ENCODE assay signal across 1 cellular context in genomic region chr12:34022079-34022830, GRCh38.
TF ChIP-seq lines count a peak whose summit lies in the region.

A gene with protein sequence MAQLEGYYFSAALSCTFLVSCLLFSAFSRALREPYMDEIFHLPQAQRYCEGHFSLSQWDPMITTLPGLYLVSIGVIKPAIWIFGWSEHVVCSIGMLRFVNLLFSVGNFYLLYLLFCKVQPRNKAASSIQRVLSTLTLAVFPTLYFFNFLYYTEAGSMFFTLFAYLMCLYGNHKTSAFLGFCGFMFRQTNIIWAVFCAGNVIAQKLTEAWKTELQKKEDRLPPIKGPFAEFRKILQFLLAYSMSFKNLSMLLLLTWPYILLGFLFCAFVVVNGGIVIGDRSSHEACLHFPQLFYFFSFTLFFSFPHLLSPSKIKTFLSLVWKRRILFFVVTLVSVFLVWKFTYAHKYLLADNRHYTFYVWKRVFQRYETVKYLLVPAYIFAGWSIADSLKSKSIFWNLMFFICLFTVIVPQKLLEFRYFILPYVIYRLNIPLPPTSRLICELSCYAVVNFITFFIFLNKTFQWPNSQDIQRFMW (plus strand): TSS chr12:34022496. CDS start chr12:34022600, 104 bp downstream.

TF ChIP-seq in HepG2, 621 proteins besides CTCF, POLR2A, EP300 and RAD21 (continued from another document and continues in another):
- TF ChIP-seq ZBED4 (CRISPR knock-in tag; IDR thresholded peaks at IDR 0.05; ENCODE audit: borderline replicate concordance) (0 out of 2 replicates have a peak, but pooled peaks have one; percentile 56), ATF1 (CRISPR knock-in tag; IDR thresholded peaks at IDR 0.05) (peak; percentile 75), ZNF543 (CRISPR knock-in tag; IDR thresholded peaks at IDR 0.05) (no peak), SP1 (IDR thresholded peaks at IDR 0.05) (no peak), SP1 (CRISPR knock-in tag; IDR thresholded peaks at IDR 0.05) (peak; percentile 82), ZNF737 (CRISPR knock-in tag; IDR thresholded peaks at IDR 0.05; ENCODE audit: borderline replicate concordance) (no peak), CREB3 (CRISPR knock-in tag; IDR thresholded peaks at IDR 0.05) (no peak), RBM39 (IDR thresholded peaks at IDR 0.05; ENCODE audit: low read depth, low read length, poor library complexity, severe bottlenecking) (peak; percentile 90), RELA (CRISPR knock-in tag; IDR thresholded peaks at IDR 0.05) (0 out of 2 replicates have a peak, but pooled peaks have one; percentile 19), ZNF484 (CRISPR knock-in tag; IDR thresholded peaks at IDR 0.05; ENCODE audit: borderline replicate concordance, low read depth) (no peak), PHB2 (IDR thresholded peaks at IDR 0.05; ENCODE audit: partially characterized antibody) (no peak), HNRNPLL (IDR thresholded peaks at IDR 0.05; ENCODE audit: low read depth, low read length, poor library complexity, severe bottlenecking) (peak; percentile 30), BRCA1 (CRISPR knock-in tag; IDR thresholded peaks at IDR 0.05) (no peak), ZNF253 (CRISPR knock-in tag; IDR thresholded peaks at IDR 0.05; ENCODE audit: borderline replicate concordance) (no peak), RXRA (CRISPR knock-in tag; IDR thresholded peaks at IDR 0.05) (peak; percentile 62; the same call in 1 of the 2 replicates), PPARG (CRISPR knock-in tag; conservative IDR thresholded peaks at IDR 0.05) (no peak), TRIM24 (CRISPR knock-in tag; IDR thresholded peaks at IDR 0.05) (no peak), ZNF713 (CRISPR knock-in tag; IDR thresholded peaks at IDR 0.05) (no peak), ZNF790 (CRISPR knock-in tag; IDR thresholded peaks at IDR 0.05; ENCODE audit: borderline replicate concordance) (no peak), HIVEP1 (CRISPR knock-in tag; IDR thresholded peaks at IDR 0.05) (0 out of 2 replicates have a peak, but pooled peaks have one; percentile 39), MYC (CRISPR knock-in tag; IDR thresholded peaks at IDR 0.05; ENCODE audit: borderline replicate concordance) (no peak), GABPA (IDR thresholded peaks at IDR 0.05; ENCODE audit: low read depth, low read length) (peak; percentile 88), GABPA (CRISPR knock-in tag; IDR thresholded peaks at IDR 0.05; ENCODE audit: low read depth) (peak; percentile 97), MAF1 (CRISPR knock-in tag; IDR thresholded peaks at IDR 0.05; ENCODE audit: borderline replicate concordance) (0 out of 2 replicates have a peak, but pooled peaks have one; percentile 29), MYPOP (CRISPR knock-in tag; IDR thresholded peaks at IDR 0.05) (peak; percentile 82; the same call in 1 of the 2 replicates), ZNF883 (CRISPR knock-in tag; IDR thresholded peaks at IDR 0.05; ENCODE audit: not compliant biosample characterization) (peak; percentile 21), ZNF75D (CRISPR knock-in tag; IDR thresholded peaks at IDR 0.05; ENCODE audit: borderline replicate concordance) (no peak), SYNCRIP (IDR thresholded peaks at IDR 0.05; ENCODE audit: insufficient read depth, low read depth, low read length) (no peak), ZNF772 (CRISPR knock-in tag; IDR thresholded peaks at IDR 0.05) (peak; percentile 68), ZFP36L1 (CRISPR knock-in tag; IDR thresholded peaks at IDR 0.05) (peak; percentile 71; the same call in 1 of the 2 replicates), SIX1 (CRISPR knock-in tag; IDR thresholded peaks at IDR 0.05; ENCODE audit: borderline replicate concordance) (peak; percentile 75; the same call in 1 of the 2 replicates), HMG20A (CRISPR knock-in tag; IDR thresholded peaks at IDR 0.05; ENCODE audit: borderline replicate concordance) (no peak), RAD51 (IDR thresholded peaks at IDR 0.05; ENCODE audit: borderline replicate concordance) (no peak), CBX5 (CRISPR knock-in tag; IDR thresholded peaks at IDR 0.05; ENCODE audit: borderline replicate concordance) (peak; percentile 85; the same call in 1 of the 2 replicates), ZNF260 (CRISPR knock-in tag; IDR thresholded peaks at IDR 0.05; ENCODE audit: borderline replicate concordance, low read depth) (no peak), ZFP37 (CRISPR knock-in tag; IDR thresholded peaks at IDR 0.05; ENCODE audit: borderline replicate concordance) (0 out of 2 replicates have a peak, but pooled peaks have one; percentile 54)
- TF ChIP-seq, protein P1, sequence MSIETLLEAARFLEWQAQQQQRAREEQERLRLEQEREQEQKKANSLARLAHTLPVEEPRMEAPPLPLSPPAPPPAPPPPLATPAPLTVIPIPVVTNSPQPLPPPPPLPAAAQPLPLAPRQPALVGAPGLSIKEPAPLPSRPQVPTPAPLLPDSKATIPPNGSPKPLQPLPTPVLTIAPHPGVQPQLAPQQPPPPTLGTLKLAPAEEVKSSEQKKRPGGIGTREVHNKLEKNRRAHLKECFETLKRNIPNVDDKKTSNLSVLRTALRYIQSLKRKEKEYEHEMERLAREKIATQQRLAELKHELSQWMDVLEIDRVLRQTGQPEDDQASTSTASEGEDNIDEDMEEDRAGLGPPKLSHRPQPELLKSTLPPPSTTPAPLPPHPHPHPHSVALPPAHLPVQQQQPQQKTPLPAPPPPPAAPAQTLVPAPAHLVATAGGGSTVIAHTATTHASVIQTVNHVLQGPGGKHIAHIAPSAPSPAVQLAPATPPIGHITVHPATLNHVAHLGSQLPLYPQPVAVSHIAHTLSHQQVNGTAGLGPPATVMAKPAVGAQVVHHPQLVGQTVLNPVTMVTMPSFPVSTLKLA (IDR thresholded peaks at IDR 0.05) = peak; percentile 31; the same call in 1 of the 2 replicates
- TF ChIP-seq, protein P2, sequence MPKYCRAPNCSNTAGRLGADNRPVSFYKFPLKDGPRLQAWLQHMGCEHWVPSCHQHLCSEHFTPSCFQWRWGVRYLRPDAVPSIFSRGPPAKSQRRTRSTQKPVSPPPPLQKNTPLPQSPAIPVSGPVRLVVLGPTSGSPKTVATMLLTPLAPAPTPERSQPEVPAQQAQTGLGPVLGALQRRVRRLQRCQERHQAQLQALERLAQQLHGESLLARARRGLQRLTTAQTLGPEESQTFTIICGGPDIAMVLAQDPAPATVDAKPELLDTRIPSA (CRISPR knock-in tag; IDR thresholded peaks at IDR 0.05; ENCODE audit: borderline replicate concordance) = peak; percentile 85; the same call in 1 of the 2 replicates
- TF ChIP-seq, protein P3, sequence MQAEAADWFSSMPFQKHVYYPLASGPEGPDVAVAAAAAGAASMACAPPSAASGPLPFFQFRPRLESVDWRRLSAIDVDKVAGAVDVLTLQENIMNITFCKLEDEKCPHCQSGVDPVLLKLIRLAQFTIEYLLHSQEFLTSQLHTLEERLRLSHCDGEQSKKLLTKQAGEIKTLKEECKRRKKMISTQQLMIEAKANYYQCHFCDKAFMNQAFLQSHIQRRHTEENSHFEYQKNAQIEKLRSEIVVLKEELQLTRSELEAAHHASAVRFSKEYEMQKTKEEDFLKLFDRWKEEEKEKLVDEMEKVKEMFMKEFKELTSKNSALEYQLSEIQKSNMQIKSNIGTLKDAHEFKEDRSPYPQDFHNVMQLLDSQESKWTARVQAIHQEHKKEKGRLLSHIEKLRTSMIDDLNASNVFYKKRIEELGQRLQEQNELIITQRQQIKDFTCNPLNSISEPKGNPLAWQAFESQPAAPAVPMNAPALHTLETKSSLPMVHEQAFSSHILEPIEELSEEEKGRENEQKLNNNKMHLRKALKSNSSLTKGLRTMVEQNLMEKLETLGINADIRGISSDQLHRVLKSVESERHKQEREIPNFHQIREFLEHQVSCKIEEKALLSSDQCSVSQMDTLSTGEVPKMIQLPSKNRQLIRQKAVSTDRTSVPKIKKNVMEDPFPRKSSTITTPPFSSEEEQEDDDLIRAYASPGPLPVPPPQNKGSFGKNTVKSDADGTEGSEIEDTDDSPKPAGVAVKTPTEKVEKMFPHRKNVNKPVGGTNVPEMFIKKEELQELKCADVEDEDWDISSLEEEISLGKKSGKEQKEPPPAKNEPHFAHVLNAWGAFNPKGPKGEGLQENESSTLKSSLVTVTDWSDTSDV (CRISPR knock-in tag; IDR thresholded peaks at IDR 0.05) = no peak
- TF ChIP-seq, protein P4, sequence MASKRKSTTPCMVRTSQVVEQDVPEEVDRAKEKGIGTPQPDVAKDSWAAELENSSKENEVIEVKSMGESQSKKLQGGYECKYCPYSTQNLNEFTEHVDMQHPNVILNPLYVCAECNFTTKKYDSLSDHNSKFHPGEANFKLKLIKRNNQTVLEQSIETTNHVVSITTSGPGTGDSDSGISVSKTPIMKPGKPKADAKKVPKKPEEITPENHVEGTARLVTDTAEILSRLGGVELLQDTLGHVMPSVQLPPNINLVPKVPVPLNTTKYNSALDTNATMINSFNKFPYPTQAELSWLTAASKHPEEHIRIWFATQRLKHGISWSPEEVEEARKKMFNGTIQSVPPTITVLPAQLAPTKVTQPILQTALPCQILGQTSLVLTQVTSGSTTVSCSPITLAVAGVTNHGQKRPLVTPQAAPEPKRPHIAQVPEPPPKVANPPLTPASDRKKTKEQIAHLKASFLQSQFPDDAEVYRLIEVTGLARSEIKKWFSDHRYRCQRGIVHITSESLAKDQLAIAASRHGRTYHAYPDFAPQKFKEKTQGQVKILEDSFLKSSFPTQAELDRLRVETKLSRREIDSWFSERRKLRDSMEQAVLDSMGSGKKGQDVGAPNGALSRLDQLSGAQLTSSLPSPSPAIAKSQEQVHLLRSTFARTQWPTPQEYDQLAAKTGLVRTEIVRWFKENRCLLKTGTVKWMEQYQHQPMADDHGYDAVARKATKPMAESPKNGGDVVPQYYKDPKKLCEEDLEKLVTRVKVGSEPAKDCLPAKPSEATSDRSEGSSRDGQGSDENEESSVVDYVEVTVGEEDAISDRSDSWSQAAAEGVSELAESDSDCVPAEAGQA (IDR thresholded peaks at IDR 0.05; ENCODE audit: low read depth) = peak; percentile 73
- TF ChIP-seq, protein P4 (CRISPR knock-in tag; IDR thresholded peaks at IDR 0.05; ENCODE audit: borderline replicate concordance) = no peak
- TF ChIP-seq, protein P5, sequence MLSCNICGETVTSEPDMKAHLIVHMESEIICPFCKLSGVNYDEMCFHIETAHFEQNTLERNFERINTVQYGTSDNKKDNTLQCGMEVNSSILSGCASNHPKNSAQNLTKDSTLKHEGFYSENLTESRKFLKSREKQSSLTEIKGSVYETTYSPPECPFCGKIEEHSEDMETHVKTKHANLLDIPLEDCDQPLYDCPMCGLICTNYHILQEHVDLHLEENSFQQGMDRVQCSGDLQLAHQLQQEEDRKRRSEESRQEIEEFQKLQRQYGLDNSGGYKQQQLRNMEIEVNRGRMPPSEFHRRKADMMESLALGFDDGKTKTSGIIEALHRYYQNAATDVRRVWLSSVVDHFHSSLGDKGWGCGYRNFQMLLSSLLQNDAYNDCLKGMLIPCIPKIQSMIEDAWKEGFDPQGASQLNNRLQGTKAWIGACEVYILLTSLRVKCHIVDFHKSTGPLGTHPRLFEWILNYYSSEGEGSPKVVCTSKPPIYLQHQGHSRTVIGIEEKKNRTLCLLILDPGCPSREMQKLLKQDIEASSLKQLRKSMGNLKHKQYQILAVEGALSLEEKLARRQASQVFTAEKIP (CRISPR knock-in tag; IDR thresholded peaks at IDR 0.05; ENCODE audit: borderline replicate concordance) = no peak
